ENCODE assay signal across 15 cellular contexts in the genomic region with DNA sequence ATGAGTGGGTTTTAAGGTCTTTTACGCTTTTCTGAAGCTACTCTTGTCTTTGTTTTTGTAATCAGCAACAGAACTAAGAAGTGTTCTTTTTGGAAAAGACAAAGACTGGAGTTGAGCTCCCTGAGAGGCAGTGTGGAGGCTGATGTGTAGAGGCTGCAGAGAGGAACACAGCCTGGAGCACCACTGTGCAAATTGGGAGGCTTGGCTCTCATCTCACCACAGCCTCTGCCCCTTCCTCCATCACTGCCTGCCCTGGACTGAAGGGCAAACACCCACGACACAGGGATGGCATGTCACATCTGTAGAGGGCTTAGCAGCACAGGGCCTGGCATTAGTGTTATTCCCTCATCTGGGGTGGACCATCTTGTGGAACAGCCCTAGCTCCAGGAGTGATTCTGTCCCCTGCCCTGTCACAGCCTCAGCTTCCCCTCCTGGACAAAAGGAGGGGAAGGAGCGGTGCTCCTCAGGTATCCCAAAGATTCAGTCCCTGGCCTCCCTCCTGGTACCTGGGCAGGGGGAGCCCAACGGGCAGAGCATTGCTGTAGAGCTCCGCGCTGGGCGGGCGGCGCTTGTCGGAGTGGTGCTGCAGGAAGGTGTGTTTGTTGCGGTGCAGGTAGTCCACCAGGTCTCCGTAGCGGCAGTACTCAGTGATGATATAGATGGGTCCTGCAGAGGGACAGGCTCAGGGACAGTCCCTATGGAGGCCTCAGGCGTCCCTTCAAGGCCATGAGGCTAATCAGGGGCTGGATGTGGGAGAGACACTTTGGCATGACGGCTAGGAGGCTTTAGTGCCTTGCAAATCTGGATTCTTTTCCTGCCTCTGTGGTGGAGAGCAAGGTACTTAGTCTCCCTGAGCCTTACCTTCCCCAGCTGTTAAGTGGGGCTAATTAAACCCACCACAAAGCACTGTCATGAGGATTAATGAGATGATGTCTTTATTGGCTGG. TPM values are rescaled to one million over a fixed set of nuclear protein-coding genes. Genes with fewer than 3 reads are reported as not detected.
"Had no signal": no experiment of that assay in that cellular context is flagged by ENCODE, and none has a peak within 500 bp of the region (broad histone marks: within the 10 kb centered on the region; RNA-seq: fewer than 3 reads in every experiment).

No MANE protein-coding gene starts in this region.

- H3K79me2 ChIP-seq: parathyroid adenoma had no signal

- H3K4me3 Mint-ChIP-seq: activated CD8-positive, alpha-beta T cell treated with anti-CD3 and anti-CD28 coated beads, Interleukin-2, amount 10 ng/mL, durations not matched to agents 7 days and 5 days; central memory CD8-positive, alpha-beta T cell; nephron progenitor cell; stimulated activated memory B cell treated with anti-CD40 and anti-IgM and Interleukin-4, amounts not matched to agents 10 μg/mL and 1 μg/mL and 100 μg/mL, for 72 hours had no signal

- H3K9me3 Mint-ChIP-seq: central memory CD8-positive, alpha-beta T cell; nephron progenitor cell; stimulated activated memory B cell treated with anti-CD40 and anti-IgM and Interleukin-4, amounts not matched to agents 10 μg/mL and 1 μg/mL and 100 μg/mL, for 72 hours had no signal

- H3K9ac ChIP-seq: parathyroid adenoma had no signal

- H3K27ac Mint-ChIP-seq: activated CD8-positive, alpha-beta T cell treated with anti-CD3 and anti-CD28 coated beads, Interleukin-2, amount 10 ng/mL, durations not matched to agents 7 days and 5 days; stimulated activated memory B cell treated with anti-CD40 and anti-IgM and Interleukin-4, amounts not matched to agents 10 μg/mL and 1 μg/mL and 100 μg/mL, for 72 hours had no signal

- H3K4me1 ChIP-seq: adrenal gland, esophagus muscularis mucosa, parathyroid adenoma, SJSA1 had no signal

- H3K27me3 ChIP-seq: adrenal gland, esophagus muscularis mucosa, SJSA1, transverse colon had no signal

- H3K9me3 ChIP-seq: adrenal gland, esophagus muscularis mucosa, SJSA1, transverse colon had no signal

- H3K27ac ChIP-seq: adrenal gland, esophagus muscularis mucosa, parathyroid adenoma, SJSA1, WERI-Rb-1 had no signal

- H3K27me3 Mint-ChIP-seq: central memory CD8-positive, alpha-beta T cell; stimulated activated memory B cell treated with anti-CD40 and anti-IgM and Interleukin-4, amounts not matched to agents 10 μg/mL and 1 μg/mL and 100 μg/mL, for 72 hours had no signal

- H3K36me3 Mint-ChIP-seq: stimulated activated memory B cell treated with anti-CD40 and anti-IgM and Interleukin-4, amounts not matched to agents 10 μg/mL and 1 μg/mL and 100 μg/mL, for 72 hours had no signal

- DNase-seq: activated CD4-positive, alpha-beta T cell treated with anti-CD3 and anti-CD28 coated beads for 4 hours; activated CD8-positive, alpha-beta memory T cell treated with anti-CD3 and anti-CD28 coated beads, Interleukin-2, amount 50 U/mL, for 48 hours; activated naive CD4-positive, alpha-beta T cell treated with Interleukin-2 at 50 U/mL for 16 hours; adrenal gland; glutamatergic neuron; nephron progenitor cell; SW 1271; WERI-Rb-1 had no signal

- H3K4me3 ChIP-seq: adrenal gland, esophagus muscularis mucosa, SJSA1, transverse colon had no signal

- H3K36me3 ChIP-seq: transverse colon, WERI-Rb-1 had no signal

- H2AFZ ChIP-seq: parathyroid adenoma had no signal

RNA-seq across cellular contexts. Expression of a gene that starts 36.5 kb away (rescaled TPM):
- total RNA-seq: activated CD8-positive, alpha-beta T cell treated with anti-CD3 and anti-CD28 coated beads, Interleukin-2, amount 10 ng/mL, durations not matched to agents 7 days and 5 days had no signal

RNA-seq across cellular contexts. Expression of a gene that starts 43.8 kb away (rescaled TPM):
- total RNA-seq: activated CD8-positive, alpha-beta T cell treated with anti-CD3 and anti-CD28 coated beads, Interleukin-2, amount 10 ng/mL, durations not matched to agents 7 days and 5 days had no signal
